ENCODE assay signal across 8 cellular contexts in the genomic region with DNA sequence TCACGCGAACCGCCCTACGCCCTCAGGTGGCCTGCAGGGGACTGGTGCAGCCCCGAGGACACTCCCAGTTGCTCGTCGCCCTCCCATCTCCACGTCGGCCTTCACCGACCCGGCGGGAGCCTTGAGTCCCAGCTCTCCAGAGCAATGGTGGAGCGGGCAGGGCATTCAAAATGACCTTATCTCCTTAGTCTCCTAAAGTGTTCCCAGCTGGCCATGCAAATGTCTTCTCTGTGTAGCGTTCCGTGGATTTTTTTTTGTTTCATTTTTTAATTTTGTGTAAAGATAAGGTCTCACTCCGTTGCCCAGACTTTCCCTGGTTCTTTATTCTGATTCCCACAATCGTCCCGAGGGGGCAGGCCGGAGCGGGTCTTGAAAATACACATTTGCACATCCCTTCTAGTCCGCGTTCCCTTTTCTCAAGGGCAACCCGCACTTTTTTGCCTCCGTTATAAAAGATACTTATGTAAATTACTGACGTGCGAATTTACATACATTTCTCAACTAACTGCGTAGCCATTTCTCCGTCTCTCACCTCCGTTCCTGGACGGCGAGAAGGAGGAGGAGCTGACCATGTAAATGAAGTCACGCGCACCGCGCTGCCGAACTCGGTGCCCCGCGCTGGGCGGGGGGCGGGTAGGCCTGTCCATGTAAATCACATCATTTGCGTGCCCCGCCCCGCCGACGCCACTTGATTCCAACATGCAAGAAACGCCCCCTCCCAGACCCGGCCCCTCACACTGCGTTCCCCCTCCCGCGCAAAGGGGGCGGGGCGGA. TPM values are rescaled to one million over a fixed set of nuclear protein-coding genes. Genes with fewer than 3 reads are reported as not detected.
DNase-seq lines count a peak whose midpoint lies in the region; ATAC-seq, FAIRE-seq and TF ChIP-seq lines count a peak whose summit lies in the region.

No MANE protein-coding gene starts in this region.

- H3K9ac ChIP-seq in HUES48 (ENCODE audit: low read depth, low read length): peak overlapping the region; percentile 82

- H3K9me3 ChIP-seq in HUES48 (ENCODE audit: control insufficient read depth, insufficient read depth, low read length): no peaks in the 10 kb centered on the region
- no peaks in the 10 kb centered on the region for H3K9me3 ChIP-seq in mesodermal cell (ENCODE audit: control insufficient read depth, low read length)

- WGBS in mesodermal cell (ENCODE audit: insufficient coverage in 2 of 2), 2 experiments: 1 to 7% methylated on average over 24 to 34 of the region's 53 CpGs

- peak; percentile 78 for DNase-seq in D721Med (ENCODE audit: insufficient read length, low spot score)
- DNase-seq in NOMO-1 treated with dmso at 0.1 percent for 144 hours (lab: John Stamatoyannopoulos, UW; ENCODE audit: unreplicated experiment): peak; percentile 97
- DNase-seq in activated CD8-positive, alpha-beta memory T cell treated with anti-CD3 and anti-CD28 coated beads, Interleukin-2, amount 50 U/mL, for 1 hour (ENCODE audit: extremely low read depth): peak; percentile 100
- peak; percentile 99 for DNase-seq in stimulated activated CD8-positive, alpha-beta memory T cell treated with anti-CD3 and anti-CD28 coated beads, Interleukin-15, amount 100 ng/mL, for 24 hours (ENCODE audit: low read depth)

- H3K4me1 ChIP-seq in HUES48 (ENCODE audit: control insufficient read depth, insufficient read depth, low read length): peaks cover 19% of the 10 kb centered on the region
- peaks cover 34% of the 10 kb centered on the region for H3K4me1 ChIP-seq in mesodermal cell (ENCODE audit: control insufficient read depth, insufficient read depth, low read length, poor library complexity, severe bottlenecking)

- H3K27ac ChIP-seq in HUES48 (ENCODE audit: low read depth, low read length): peak overlapping the region; percentile 94
- H3K27ac ChIP-seq in mesodermal cell (ENCODE audit: low read depth, low read length, severe bottlenecking): peak overlapping the region; percentile 90

- peak; percentile 62 for ATAC-seq in GM21390 (IDR thresholded peaks at IDR 0.05; ENCODE audit: unreplicated experiment)

- FAIRE-seq in D721Med (lab: Jason Lieb, UNC) (no peak), endometrium (lab: Jason Lieb, UNC) (peak; percentile 93)

- H3K36me3 ChIP-seq in HUES48 (ENCODE audit: control insufficient read depth, insufficient read depth, low read length) (peaks cover 30% of the 10 kb centered on the region), mesodermal cell (ENCODE audit: control insufficient read depth, insufficient read depth, low read length) (peaks cover 35% of the 10 kb centered on the region)

- TF ChIP-seq CTCF in D721Med (IDR thresholded peaks at IDR 0.05; ENCODE audit: insufficient read depth, missing control alignments): peak; percentile 18

- H3K4me3 ChIP-seq in HUES48 (ENCODE audit: low read depth, low read length): peak overlapping the region; percentile 72
- H3K4me3 ChIP-seq in mesodermal cell (ENCODE audit: extremely low read depth, insufficient read depth, low read length, poor library complexity, severe bottlenecking): peak overlapping the region; percentile 40

- no peaks in the 10 kb centered on the region for H3K27me3 ChIP-seq in HUES48 (ENCODE audit: control insufficient read depth, insufficient read depth, low read length)

RNA-seq across cellular contexts. Expression of a gene that starts 0.6 kb away (rescaled TPM):
- polyA plus RNA-seq in mesodermal cell (2013, experiment 1 of 2): 56.7 TPM
- polyA plus RNA-seq in mesodermal cell (2013, experiment 2 of 2): 46.4 TPM

RNA-seq across cellular contexts. Expression of a gene that starts 20.4 kb away (rescaled TPM):
- 35.6 TPM for polyA plus RNA-seq in mesodermal cell (2013, experiment 1 of 2)
- polyA plus RNA-seq in mesodermal cell (2013, experiment 2 of 2): 30.4 TPM

RNA-seq across cellular contexts. Expression of a gene that starts 23.1 kb away (rescaled TPM):
- polyA plus RNA-seq in mesodermal cell (2013, experiment 1 of 2): 1.5 TPM
- polyA plus RNA-seq in mesodermal cell (2013, experiment 2 of 2): 3.5 TPM

RNA-seq across cellular contexts. Expression of a gene that starts 47.4 kb away (rescaled TPM):
- 157 TPM for polyA plus RNA-seq in mesodermal cell (2013, experiment 1 of 2)
- 138 TPM for polyA plus RNA-seq in mesodermal cell (2013, experiment 2 of 2)

RNA-seq across cellular contexts. Expression of a gene that starts 48.1 kb away (rescaled TPM):
- 17.0 TPM for polyA plus RNA-seq in mesodermal cell (2013, experiment 1 of 2)
- 18.0 TPM for polyA plus RNA-seq in mesodermal cell (2013, experiment 2 of 2)

Comparison
In these comparisons a context has a peak if more than half of its experiments do, and no peak if none do; other contexts are left out.
1. Peak in every context shown above with its lines: DNase-seq, ATAC-seq, H3K4me3 ChIP-seq and H3K27ac ChIP-seq.